ENCODE assay signal across 8 cellular contexts in the genomic region with DNA sequence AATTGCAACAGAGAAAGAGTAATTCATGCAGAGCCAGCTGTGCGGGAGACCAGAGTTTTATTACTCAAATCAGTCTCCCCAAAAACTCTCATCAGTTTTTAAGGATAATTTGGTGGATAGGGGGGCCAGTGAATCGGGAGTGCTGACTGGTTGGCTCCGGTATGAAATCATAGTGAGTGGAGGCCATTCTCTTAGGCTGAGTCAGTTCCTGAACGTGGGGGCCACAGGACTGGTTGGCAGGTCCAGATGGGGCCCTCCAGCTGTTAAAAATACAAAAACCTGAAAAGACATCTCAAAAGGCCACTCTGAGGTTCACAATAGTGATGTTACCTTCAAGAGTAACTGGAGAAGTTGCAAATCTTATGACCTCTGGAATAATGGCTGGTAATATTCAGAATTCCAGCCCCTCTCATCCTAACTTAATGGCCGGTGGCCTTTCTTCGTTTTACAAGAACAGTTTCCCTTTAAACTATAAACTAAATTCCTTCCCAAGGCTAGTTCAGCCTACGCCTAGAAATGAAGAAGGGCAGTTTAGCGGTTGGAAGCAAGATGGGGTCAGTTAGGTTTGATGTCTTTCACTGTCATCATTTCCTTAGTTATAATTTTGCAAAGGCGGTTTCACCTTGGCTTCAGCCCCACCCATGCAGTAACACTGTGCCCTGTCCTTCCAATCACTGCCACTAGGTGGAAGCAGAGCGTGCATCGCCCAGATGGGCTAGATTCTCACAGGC. TPM values are rescaled to one million over a fixed set of nuclear protein-coding genes. Genes with fewer than 3 reads are reported as not detected.
DNase-seq lines count a peak whose midpoint lies in the region; ATAC-seq, FAIRE-seq and TF ChIP-seq lines count a peak whose summit lies in the region.

No MANE protein-coding gene starts in this region.

- POLR2A ChIA-PET in A549 (lab: Yijun Ruan, JAX) (no interaction called here), GM12878 (lab: Charles Lee) (no interaction called here)

- TF ChIP-seq POLR2A in A549 (IDR thresholded peaks at IDR 0.05; ENCODE audit: low read length) (no peak), GM12878 (IDR thresholded peaks at IDR 0.05; ENCODE audit: low read depth, low read length) (no peak)

- H3K79me2 ChIP-seq in GM12878 (ENCODE audit: control insufficient read depth, insufficient read depth, low read length), result peaks cover 13% of the 10 kb centered on the region

- no peak overlapping the region for H2AFZ ChIP-seq in GM12878 (ENCODE audit: control insufficient read depth, low read depth, low read length)

- 36% methylated on average over 10 of the region's 11 CpGs for WGBS in A549 (ENCODE audit: missing lambda C conversion rate)
- WGBS in GM12878 (ENCODE audit: insufficient coverage, insufficient replicate concordance, low lambda C conversion rate, missing lambda C conversion rate), result 42% methylated on average over 11 of the region's 11 CpGs
- no CpG with 5 or more reads among the region's 11 CpGs for WGBS in iPS DF 6.9 (ENCODE audit: insufficient coverage, insufficient read length)

- H3K4me3 ChIP-seq in A549, result no peak overlapping the region
- H3K4me3 ChIP-seq in GM12878, result no peak overlapping the region
- H3K4me3 ChIP-seq in iPS DF 6.9 (ENCODE audit: low read length), result no peak overlapping the region

- no peaks in the 10 kb centered on the region for H3K9me3 ChIP-seq in A549
- H3K9me3 ChIP-seq in GM12878 (replicated peaks; ENCODE audit: control insufficient read depth, insufficient read depth, low read length), result no peaks in the 10 kb centered on the region
- H3K9me3 ChIP-seq in iPS DF 6.9 (ENCODE audit: control insufficient read depth, insufficient read depth, low read length), result no peaks in the 10 kb centered on the region

- RAD21 ChIA-PET in GM12878 (lab: Charles Lee; ENCODE audit: unreplicated experiment), result interaction anchor here (1.2 kb wide), 1 partner anchor 43 kb away, joined by 6 read pairs; no protein-coding TSS in a partner anchor

- in situ Hi-C loops in GM13977 (cut with MboI; ENCODE audit: low pct_unique_long_range_greater_than_20kb, low sequenced_read_pairs, unreplicated experiment), result loop anchor here (5.0 kb wide), 1 partner anchor 46 kb away; no protein-coding TSS in a partner anchor
- in situ Hi-C loops in GM12878 (cut with MboI), result no loop called here

- CTCF ChIA-PET in A549 (lab: Yijun Ruan, JAX), result interaction anchor here (0.7 to 10.2 kb wide), 4 partner anchors 15 to 289 kb away, joined by 3 to 108 read pairs (median 4); no protein-coding TSS in a partner anchor
- CTCF ChIA-PET in GM12878 (lab: Yijun Ruan, JAX), result interaction anchor here (0.9 to 7.6 kb wide), 7 partner anchors 16 to 201 kb away, joined by 3 to 145 read pairs (median 4); no protein-coding TSS in a partner anchor

- TF ChIP-seq EP300 in A549 (IDR thresholded peaks at IDR 0.05), result no peak
- TF ChIP-seq EP300 in GM12878 (IDR thresholded peaks at IDR 0.05; ENCODE audit: borderline replicate concordance in 1 of 2, control insufficient read depth in 1 of 2, low read depth in 2 of 2, low read length in 2 of 2), result no peak

- no peaks in the 10 kb centered on the region for H3K36me3 ChIP-seq in GM12878 (ENCODE audit: control insufficient read depth in 2 of 2, insufficient read depth in 2 of 2, low read length in 1 of 2)
- no peaks in the 10 kb centered on the region for H3K36me3 ChIP-seq in iPS DF 6.9 (ENCODE audit: control insufficient read depth, insufficient read depth, low read length)

- SMC1A ChIA-PET in GM12878 (lab: Charles Lee; ENCODE audit: uncharacterized antibody, unreplicated experiment), result interaction anchor here (0.7 to 6.3 kb wide), 4 partner anchors 21 to 145 kb away, joined by 3 to 71 read pairs (median 3); no protein-coding TSS in a partner anchor

- TF ChIP-seq RAD21 in A549 (conservative IDR thresholded peaks at IDR 0.05 in 1 of 2, IDR thresholded peaks at IDR 0.05 in 1 of 2), result peak; percentile 47 to 58; a peak in 4 of 5 replicates
- peak; percentile 73 for TF ChIP-seq RAD21 in GM12878 (IDR thresholded peaks at IDR 0.05; ENCODE audit: insufficient read depth, low read depth, low read length)

- no peaks in the 10 kb centered on the region for H4K20me1 ChIP-seq in GM12878 (ENCODE audit: control insufficient read depth, insufficient read depth)

- intact Hi-C loops in GM12878 (cut with micrococcal nuclease; ENCODE audit: unreplicated experiment), result loop anchor here (10.0 kb wide), 1 partner anchor 198 kb away; the partner anchor contains the start of gene NCR3

- H3K4me2 ChIP-seq in A549 (peak overlapping the region; percentile 56; the same call in 1 of the 3 replicates), GM12878 (ENCODE audit: control insufficient read depth, insufficient read depth) (no peak overlapping the region)

- peak; percentile 55 for TF ChIP-seq CTCF in A549 (IDR thresholded peaks at IDR 0.05)
- peak; percentile 81 for TF ChIP-seq CTCF in GM13977 (IDR thresholded peaks at IDR 0.05; ENCODE audit: extremely low read depth, insufficient read depth, missing control alignments)
- peak; percentile 74 to 89 (median 86) for TF ChIP-seq CTCF in GM12878 (IDR thresholded peaks at IDR 0.05 in 2 of 3, conservative IDR thresholded peaks at IDR 0.05 in 1 of 3; ENCODE audit: control insufficient read depth in 2 of 3, extremely low read depth in 1 of 3, insufficient read depth in 1 of 3, low read depth in 3 of 3, low read length in 3 of 3)

- DNase-seq in A549 (ENCODE audit: low read depth in 1 of 2, low spot score in 1 of 2) (peak; percentile 43 to 66), GM13977 (ENCODE audit: low spot score) (peak; percentile 77), NCI-H1930 (lab: John Stamatoyannopoulos, UW) (peak; percentile 55 to 80), UCSD-AML1 (lab: John Stamatoyannopoulos, UW; ENCODE audit: unreplicated experiment) (peak; percentile 76), GM12878 (ENCODE audit: low read depth, low spot score) (no peak), iPS DF 6.9 (ENCODE audit: low read depth, low spot score) (peak; percentile 43)
- peak; percentile 74 to 92 for DNase-seq in stimulated activated CD4-positive, alpha-beta T cell treated with anti-CD3 and anti-CD28 coated beads, Interleukin-12 subunit alpha, Interleukin-12 subunit beta, amount 100 ng/mL, for 24 hours (ENCODE audit: low read depth in 2 of 2)

- H3K27me3 ChIP-seq in GM12878 (replicated peaks in 1 of 2; ENCODE audit: control insufficient read depth in 2 of 2, insufficient read depth in 2 of 2, low read length in 1 of 2) (no peaks in the 10 kb centered on the region), iPS DF 6.9 (ENCODE audit: control insufficient read depth, insufficient read depth, low read length) (no peaks in the 10 kb centered on the region)

- no TSS peak for BruUV-seq in GM12878 (replicated peaks; lab: Mats Ljungman, UMichigan)

- H3K4me1 ChIP-seq in A549 (peaks cover 14% of the 10 kb centered on the region), GM12878 (ENCODE audit: control insufficient read depth, insufficient read depth, low read length) (no peaks in the 10 kb centered on the region; the same call in none of the 2 replicates), iPS DF 6.9 (ENCODE audit: control insufficient read depth, insufficient read depth, low read length) (no peaks in the 10 kb centered on the region)

- peak; percentile 54 to 57; a peak in 5 of 6 replicates for ATAC-seq in A549
- peak; percentile 70 for ATAC-seq in GM12878
- no peak for ATAC-seq in GM21390 (IDR thresholded peaks at IDR 0.05; ENCODE audit: unreplicated experiment)

- H3K27ac ChIP-seq in A549 (no peak overlapping the region), GM12878 (ENCODE audit: control insufficient read depth, insufficient read depth) (no peak overlapping the region), iPS DF 6.9 (ENCODE audit: low read length) (no peak overlapping the region)

- H3K9ac ChIP-seq in GM12878 (ENCODE audit: control insufficient read depth, insufficient read depth, low read length), result no peak overlapping the region

- no peak for FAIRE-seq in A549 (lab: Jason Lieb, UNC)
- peak; percentile 99 for FAIRE-seq in GM12878 (lab: Jason Lieb, UNC)

RNA-seq across cellular contexts. Expression of gene MICA, which starts 6.8 kb away (rescaled TPM):
- polyA plus RNA-seq in A549 (2011; rRNA removed), result 20.5 and 22.7 TPM in 2 replicates
- polyA plus RNA-seq in A549 (2012; cell fraction: cytosol; rRNA removed), result 23.5 and 23.7 TPM in 2 replicates
- polyA plus RNA-seq in A549 (2012; cell fraction: nucleus; rRNA removed), result 27.0 and 27.4 TPM in 2 replicates
- polyA plus RNA-seq in A549 (2017; fragmentation: RNase III; extraction: RNeasy Plus Mini Kit Qiagen cat#74134 plus additional on column Dnase treatment), result 18.6 to 22.8 TPM (median 20.1 TPM) in 3 replicates
- polyA minus RNA-seq in A549 (2011; rRNA and poly(A)+ RNA removed), result 23.2 and 25.2 TPM in 2 replicates
- 4.9 and 6.3 TPM in 2 replicates for total RNA-seq in GM12878 (2013; cell fraction: nucleolus; rRNA removed)
- 8.1 and 9.0 TPM in 2 replicates for total RNA-seq in GM12878 (2014; rRNA removed)
- total RNA-seq in GM12878 (2014; rRNA removed; fragmentation: Illumina TruSeq; extraction: Trizol), result 6.8 and 7.9 TPM in 2 replicates
- total RNA-seq in GM12878 (2021), result 7.1 and 7.6 TPM in 2 replicates
- polyA plus RNA-seq in GM12878 (2011; ENCODE audit: low read depth), result 4.6 TPM
- 6.4 and 10.3 TPM in 2 replicates for polyA plus RNA-seq in GM12878 (2011; rRNA removed)
- polyA plus RNA-seq in GM12878 (2011; cell fraction: cytosol; rRNA removed), result 11.6 and 12.0 TPM in 2 replicates
- 21.3 and 26.8 TPM in 2 replicates for polyA plus RNA-seq in GM12878 (2011; cell fraction: nucleus; rRNA removed)
- 5.4 and 7.9 TPM in 2 replicates for polyA plus RNA-seq in GM12878 (2012)
- polyA plus RNA-seq in GM12878 (2014; fragmentation: Illumina TruSeq; extraction: Trizol), result 7.1 and 8.8 TPM in 2 replicates
- polyA plus RNA-seq in GM12878 (2014; fragmentation: Nextera tagmentation; extraction: Ambion mirVana), result 1 to 10 TPM; 5.0 to 5.6 TPM
- 9.9 and 10.5 TPM in 2 replicates for polyA plus RNA-seq in GM12878 (2014; rRNA removed)
- 1 to 10 TPM; 3.6 to 4.4 TPM for polyA plus RNA-seq in GM12878 (2016; fragmentation: Nextera tagmentation; extraction: Ambion mirVana)
- polyA minus RNA-seq in GM12878 (2011; rRNA and poly(A)+ RNA removed), result 8.0 and 10.0 TPM in 2 replicates
- polyA minus RNA-seq in GM12878 (2011; cell fraction: cytosol; rRNA and poly(A)+ RNA removed), result 2.0 and 2.7 TPM in 2 replicates
- polyA minus RNA-seq in GM12878 (2011; cell fraction: nucleus; rRNA and poly(A)+ RNA removed), result 4.4 and 9.0 TPM in 2 replicates

RNA-seq across cellular contexts. Expression of gene HLA-B, which starts 39.6 kb away (rescaled TPM):
- polyA plus RNA-seq in A549 (2011; rRNA removed) (9.4 and 9.7 TPM in 2 replicates), A549 (2017; fragmentation: RNase III; extraction: RNeasy Plus Mini Kit Qiagen cat#74134 plus additional on column Dnase treatment) (9.0 to 10.0 TPM (median 9.9 TPM) in 3 replicates), GM12878 (2011; rRNA removed) (3,153 and 5,128 TPM in 2 replicates), GM12878 (2014; fragmentation: Illumina TruSeq; extraction: Trizol) (1,989 and 2,110 TPM in 2 replicates), GM12878 (2014; fragmentation: Nextera tagmentation; extraction: Ambion mirVana) (1,000 to 10,000 TPM in 1 of 2 experiments, 100 to 1,000 TPM in 1; 820 to 1,780 TPM), GM12878 (2014; rRNA removed) (3,468 and 4,014 TPM in 2 replicates), GM12878 (2016; fragmentation: Nextera tagmentation; extraction: Ambion mirVana) (1,000 to 10,000 TPM; 3,407 to 3,656 TPM)
- polyA plus RNA-seq in A549 (2012; cell fraction: cytosol; rRNA removed), result 4.1 and 11.8 TPM in 2 replicates
- polyA plus RNA-seq in A549 (2012; cell fraction: nucleus; rRNA removed), result 10.7 and 13.5 TPM in 2 replicates
- polyA minus RNA-seq in A549 (2011; rRNA and poly(A)+ RNA removed), result 6.3 and 11.7 TPM in 2 replicates
- total RNA-seq in GM12878 (2013; cell fraction: nucleolus; rRNA removed), result 2,210 and 2,286 TPM in 2 replicates
- total RNA-seq in GM12878 (2014; rRNA removed) (3,342 and 3,485 TPM in 2 replicates), GM12878 (2014; rRNA removed; fragmentation: Illumina TruSeq; extraction: Trizol) (2,610 and 2,649 TPM in 2 replicates), GM12878 (2021) (3,333 and 3,502 TPM in 2 replicates)
- 2,375 TPM for polyA plus RNA-seq in GM12878 (2011; ENCODE audit: low read depth)
- polyA plus RNA-seq in GM12878 (2011; cell fraction: cytosol; rRNA removed), result 3,568 and 5,770 TPM in 2 replicates
- polyA plus RNA-seq in GM12878 (2011; cell fraction: nucleus; rRNA removed), result 5,720 and 8,463 TPM in 2 replicates
- polyA plus RNA-seq in GM12878 (2012), result 3,427 and 3,948 TPM in 2 replicates
- polyA minus RNA-seq in GM12878 (2011; rRNA and poly(A)+ RNA removed), result 1,902 and 3,270 TPM in 2 replicates
- 1,058 and 1,080 TPM in 2 replicates for polyA minus RNA-seq in GM12878 (2011; cell fraction: cytosol; rRNA and poly(A)+ RNA removed)
- 1,332 and 1,398 TPM in 2 replicates for polyA minus RNA-seq in GM12878 (2011; cell fraction: nucleus; rRNA and poly(A)+ RNA removed)

Comparison
In these comparisons a context has a peak if more than half of its experiments do, and no peak if none do; other contexts are left out.
1. RNA of gene HLA-B, which starts 39.6 kb away (polyA plus RNA-seq): 820 to 8,463 TPM in GM12878; 4.1 to 13.5 TPM in A549; every median in the first group is over 10 times any median in the second.
2. Of the 24 proteins assayed by ChIP-seq in both GM12878 and A549: peak only in GM12878: none; only in A549: none; in both: CTCF, RAD21 and SMC3; in neither: 21.
3. Peak in every context shown above with its lines, with median percentiles within 50 percentile points of each other: CTCF ChIP-seq.